In genomic region chr20:9978395-9979004, GRCh38 we compare ENCODE assay signal across 8 cellular contexts. TPM values are rescaled to one million over a fixed set of nuclear protein-coding genes. Genes with fewer than 3 reads are reported as not detected.
DNase-seq lines count a peak whose midpoint lies in the region; ATAC-seq lines count a peak whose summit lies in the region.

No MANE protein-coding gene starts in this region.

- no peak overlapping the region for H3K4me2 ChIP-seq in mesendoderm (ENCODE audit: low read length)

- ATAC-seq in HG03108 (IDR thresholded peaks at IDR 0.05; ENCODE audit: unreplicated experiment) = peak; percentile 87
- ATAC-seq in T-helper 17 cell = peak; percentile 91
- peak; percentile 94 for ATAC-seq in aorta (ENCODE audit: low FRiP score)

- intact Hi-C loops in aorta (cut with DNase I) = loop anchor here (2.0 to 10.0 kb wide), 7 partner anchors 112 to 1564 kb away; partner anchors contain the start of gene SNAP25 (in 1 of the 2)

- H3K36me3 ChIP-seq in endocrine pancreas (ENCODE audit: control insufficient read depth, insufficient read depth, low read length) (no peaks in the 10 kb centered on the region), mesendoderm (ENCODE audit: control insufficient read depth, insufficient read depth, low read length) (no peaks in the 10 kb centered on the region), aorta (ENCODE audit: control insufficient read depth in 1 of 2, insufficient read depth in 2 of 2, low read length in 1 of 2) (no peaks in the 10 kb centered on the region)

- no peak overlapping the region for H2BK120ac ChIP-seq in mesendoderm (ENCODE audit: low read depth, low read length)

- no peak overlapping the region for H3K4ac ChIP-seq in mesendoderm (ENCODE audit: low read depth, low read length)

- no peak overlapping the region for H3K4me3 Mint-ChIP-seq in T-helper 17 cell

- peaks cover 2% of the 10 kb centered on the region for H3K36me3 Mint-ChIP-seq in T-helper 17 cell (ENCODE audit: low read depth)

- H3K27me3 ChIP-seq in endocrine pancreas (ENCODE audit: control insufficient read depth, insufficient read depth, low read length) = no peaks in the 10 kb centered on the region
- no peaks in the 10 kb centered on the region for H3K27me3 ChIP-seq in mesendoderm (ENCODE audit: insufficient read depth, low read length, poor library complexity)
- H3K27me3 ChIP-seq in aorta (ENCODE audit: control insufficient read depth in 1 of 2, insufficient read depth in 2 of 2, low read length in 1 of 2) = no peaks in the 10 kb centered on the region

- no peak overlapping the region for H3K18ac ChIP-seq in mesendoderm (ENCODE audit: low read length)

- no peak overlapping the region for H4K8ac ChIP-seq in mesendoderm (ENCODE audit: low read depth, low read length)

- WGBS in mesendoderm (ENCODE audit: extremely low coverage, insufficient coverage, low lambda C conversion rate) = no CpG with 5 or more reads among the region's 6 CpGs
- WGBS in aorta, 2 donors = 20 to 22% methylated on average over 6 of the region's 6 CpGs

- peak overlapping the region; percentile 68 for H3K4me3 ChIP-seq in endocrine pancreas (ENCODE audit: control insufficient read depth, insufficient read depth, low read length)
- H3K4me3 ChIP-seq in mesendoderm (ENCODE audit: low read length) = no peak overlapping the region
- no peak overlapping the region for H3K4me3 ChIP-seq in aorta (ENCODE audit: low read length in 2 of 2)

- H3K27me3 Mint-ChIP-seq in T-helper 17 cell = peaks cover 5% of the 10 kb centered on the region

- H3K4me1 Mint-ChIP-seq in T-helper 17 cell = no peaks in the 10 kb centered on the region

- H4K5ac ChIP-seq in mesendoderm (ENCODE audit: low read length) = no peak overlapping the region

- H2BK5ac ChIP-seq in mesendoderm (ENCODE audit: low read length) = no peak overlapping the region

- H3K9me3 ChIP-seq in T-helper 17 cell (ENCODE audit: control insufficient read depth, low read length, poor library complexity, severe bottlenecking) (no peaks in the 10 kb centered on the region), endocrine pancreas (ENCODE audit: control insufficient read depth, low read length) (no peaks in the 10 kb centered on the region), aorta (ENCODE audit: control insufficient read depth, low read length) (no peaks in the 10 kb centered on the region)

- no peaks in the 10 kb centered on the region for H3K79me2 ChIP-seq in mesendoderm (ENCODE audit: control insufficient read depth, insufficient read depth, low read length)

- H3K79me1 ChIP-seq in mesendoderm (ENCODE audit: low read length) = no peaks in the 10 kb centered on the region

- H2AK5ac ChIP-seq in mesendoderm (ENCODE audit: low read length) = no peak overlapping the region

- H2BK15ac ChIP-seq in mesendoderm (replicated peaks; ENCODE audit: low read depth) = peak overlapping the region; percentile 74

- peak; percentile 52 for DNase-seq in DMS114 treated with DMSO at 0.1 percent for 48 hours (lab: John Stamatoyannopoulos, UW; ENCODE audit: unreplicated experiment)
- peak; percentile 12 for DNase-seq in GM19238 (ENCODE audit: insufficient read length, low spot score)
- peak; percentile 79 to 84 for DNase-seq in NCI-H2081 (lab: John Stamatoyannopoulos, UW)
- DNase-seq in T-helper 17 cell = peak in 1 of 3 donors; percentile 9
- DNase-seq in mesendoderm = peak; percentile 83
- DNase-seq in aorta = no peak

- H3K9ac ChIP-seq in endocrine pancreas (ENCODE audit: control insufficient read depth, insufficient read depth, low read length) (no peak overlapping the region), mesendoderm (ENCODE audit: low read length) (no peak overlapping the region)

- H3K4me1 ChIP-seq in endocrine pancreas (ENCODE audit: control insufficient read depth, insufficient read depth, low read length) (peaks cover 2% of the 10 kb centered on the region), mesendoderm (ENCODE audit: control insufficient read depth, low read depth, low read length) (no peaks in the 10 kb centered on the region), aorta (ENCODE audit: control insufficient read depth in 1 of 2, insufficient read depth in 2 of 2, low read length in 2 of 2) (no peaks in the 10 kb centered on the region)

- no peak overlapping the region for H3K27ac ChIP-seq in mesendoderm (ENCODE audit: low read depth, low read length)
- no peak overlapping the region for H3K27ac ChIP-seq in aorta (ENCODE audit: low read depth in 1 of 2, low read length in 2 of 2)

- no peak overlapping the region for H3K56ac ChIP-seq in mesendoderm (ENCODE audit: low read length)

- peak overlapping the region; percentile 37 for H3K27ac Mint-ChIP-seq in T-helper 17 cell

- no peak overlapping the region for H3K23ac ChIP-seq in mesendoderm (ENCODE audit: low read length)

RNA-seq across cellular contexts. Expression of gene ANKEF1, which starts 56.3 kb away (rescaled TPM):
- total RNA-seq in T-helper 17 cell (1 to 10 TPM; 1.8 to 2.3 TPM), aorta (1 to 10 TPM; 1.5 to 2.3 TPM)
- polyA plus RNA-seq in mesendoderm (2013, experiment 1 of 2) = 6.2 TPM
- 6.5 TPM for polyA plus RNA-seq in mesendoderm (2013, experiment 2 of 2)
- polyA plus RNA-seq in aorta = under 1 TPM in 1 of 2 donors, not detected in 1; 0.50 TPM

Comparison
In these comparisons a context has a peak if more than half of its experiments do, and no peak if none do; other contexts are left out.
1. DNase-seq: peak in DMS114 treated with DMSO at 0.1 percent for 48 hours (single experiment), GM19238 (single experiment), NCI-H2081 (2 of 2) and mesendoderm (single experiment); none in aorta (0 of 2).
2. Peak in every context shown above with its lines, with median percentiles within 50 percentile points of each other: ATAC-seq.